In the genomic region with DNA sequence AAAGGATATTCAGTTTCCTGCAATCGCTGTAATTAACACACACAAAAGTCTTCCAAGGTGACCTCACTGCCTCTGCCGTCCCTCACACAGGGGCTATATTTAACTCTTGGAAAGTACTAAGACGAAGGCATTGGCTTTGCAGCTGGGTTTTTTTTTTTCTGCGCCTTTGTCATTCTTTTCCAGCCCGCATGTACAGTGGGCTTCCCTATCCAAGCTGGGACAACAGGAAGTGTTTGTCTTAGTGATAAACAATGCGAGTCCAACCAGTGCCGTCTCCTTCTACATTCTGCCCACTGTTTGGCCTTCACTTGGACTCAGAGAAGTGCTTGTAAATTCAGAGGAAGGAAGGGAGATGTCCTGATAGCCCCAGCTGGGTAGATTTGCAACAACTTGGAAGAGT, we compare ENCODE assay signal across 1 cellular context.
TF ChIP-seq lines count a peak whose summit lies in the region.

No MANE protein-coding gene starts in this region.

TF ChIP-seq in endothelial cell of umbilical vein, 7 proteins besides CTCF, POLR2A, EP300 and RAD21:
- peak; percentile 55 for TF ChIP-seq GATA2 (IDR thresholded peaks at IDR 0.05; ENCODE audit: insufficient read depth, insufficient read length, low read depth, low read length)
- no peak for TF ChIP-seq EZH2 (IDR thresholded peaks at IDR 0.05; ENCODE audit: borderline replicate concordance, low read depth, low read length, severe bottlenecking)
- no peak for TF ChIP-seq FOS (IDR thresholded peaks at IDR 0.05; ENCODE audit: borderline replicate concordance, insufficient read depth, low read length)
- TF ChIP-seq JUN (IDR thresholded peaks at IDR 0.05; ENCODE audit: borderline replicate concordance, insufficient read depth, insufficient read length, low read depth), result peak; percentile 70
TF ChIP-seq in endothelial cell of umbilical vein: peak in this region for 2.
